ENCODE assay signal across 8 cellular contexts in genomic region chr5:50744761-50745160, GRCh38.
DNase-seq lines count a peak whose midpoint lies in the region; ATAC-seq and TF ChIP-seq lines count a peak whose summit lies in the region.

No MANE protein-coding gene starts in this region.

- DNase-seq in Caki2 (ENCODE audit: low read depth) (peak; percentile 57), adrenal gland (no peak), mucosa of descending colon (no peak), GOT3 (lab: John Stamatoyannopoulos, UW) (no peak), NCI-H69 (lab: John Stamatoyannopoulos, UW) (no peak), retina (no peak)

- peak overlapping the region in 3 of 5 donors; percentile 41 to 64 (median 58) for H3K27ac ChIP-seq in adrenal gland

- H3K9me3 ChIP-seq in adrenal gland (replicated peaks in 1 of 3) (no peaks in the 10 kb centered on the region), mucosa of descending colon (no peaks in the 10 kb centered on the region)

- TF ChIP-seq POLR2A in adrenal gland (IDR thresholded peaks at IDR 0.05) = no peak

- no peak for TF ChIP-seq CTCF in adrenal gland (IDR thresholded peaks at IDR 0.05)
- no peak for TF ChIP-seq CTCF in mucosa of descending colon (IDR thresholded peaks at IDR 0.05)

- in situ Hi-C loops in Caki2 (cut with HindIII; ENCODE audit: low pct_unique_long_range_greater_than_20kb, low sequenced_read_pairs) = no loop called here

- ATAC-seq in GM19397 (IDR thresholded peaks at IDR 0.05; ENCODE audit: unreplicated experiment) (peak; percentile 63), HG03469 (IDR thresholded peaks at IDR 0.05; ENCODE audit: unreplicated experiment) (peak; percentile 55), mucosa of descending colon (peak; percentile 68)

- intact Hi-C loops in adrenal gland (cut with DNase I) (loop anchor here in 1 of 2 donors (10.0 kb wide), 1 partner anchor 80 kb away; the partner anchor contains the start of gene PARP8), mucosa of descending colon (cut with DNase I, micrococcal nuclease) (no loop called here)

- H3K36me3 ChIP-seq in adrenal gland (replicated peaks in 1 of 2) (no peaks in the 10 kb centered on the region), mucosa of descending colon (ENCODE audit: low read depth) (no peaks in the 10 kb centered on the region)

- H3K4me3 ChIP-seq in adrenal gland (peak overlapping the region in 2 of 4 donors; percentile 8 to 55), mucosa of descending colon (no peak overlapping the region)

- 6 to 16% (median 11%) methylated on average over 2 of the region's 2 CpGs for WGBS in adrenal gland, 4 donors

- peaks cover 0 to 30% of the 10 kb centered on the region in 2 donors for H3K4me1 ChIP-seq in adrenal gland (replicated peaks in 1 of 2)
- H3K4me1 ChIP-seq in mucosa of descending colon (ENCODE audit: low read depth) = no peaks in the 10 kb centered on the region

- H3K27me3 ChIP-seq in adrenal gland = no peaks in the 10 kb centered on the region
